Comparison of ENCODE assay signal across 21 cellular contexts in the genomic region with DNA sequence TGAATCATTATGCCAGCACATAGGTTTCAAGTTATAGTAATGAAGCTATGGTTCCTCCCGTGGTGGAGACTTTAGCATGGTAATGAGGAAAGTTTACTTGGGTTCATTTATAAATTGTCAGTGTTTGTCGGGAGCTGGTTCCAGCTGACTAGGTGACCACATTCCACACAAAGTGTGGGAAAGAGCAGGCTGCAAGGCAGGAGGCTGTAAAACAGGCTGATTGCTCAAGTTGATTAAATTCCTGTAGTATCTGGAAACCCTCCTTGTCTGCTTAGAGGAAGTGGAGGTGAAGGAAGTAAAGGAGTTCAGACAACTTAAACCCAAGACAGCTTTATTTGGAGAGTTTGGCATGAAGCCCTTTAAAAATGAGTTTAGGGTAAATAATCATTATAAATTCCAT.
DNase-seq lines count a peak whose midpoint lies in the region; ATAC-seq, FAIRE-seq and TF ChIP-seq lines count a peak whose summit lies in the region.
"Had no signal": no experiment of that assay in that cellular context is flagged by ENCODE, and none has a peak within 500 bp of the region (broad histone marks: within the 10 kb centered on the region; RNA-seq: fewer than 3 reads in every experiment).

No MANE protein-coding gene starts in this region.

- H3K4me3 ChIP-seq in astrocyte (ENCODE audit: insufficient read depth, low read depth, low read length) (no peak overlapping the region), left lung (no peak overlapping the region)
- H3K4me3 ChIP-seq: A549, gastroesophageal sphincter had no signal

- H3K4me3 Mint-ChIP-seq in astrocyte (ENCODE audit: unreplicated experiment), result no peak overlapping the region
- no peak overlapping the region for H3K4me3 Mint-ChIP-seq in activated T-cell treated with anti-CD3 and anti-CD28 coated beads, Interleukin-2, amount 50 U/mL, for 4 hours
- H3K4me3 Mint-ChIP-seq in activated T-helper 1 cell treated with anti-CD3 and anti-CD28 coated beads, Interleukin-12 subunit alpha, Interleukin-12 subunit beta, Interleukin-2, Interleukin-4 antibody, amounts not matched to agents 30 ng/mL and 10 ng/mL and 1 ng/mL, durations not matched to agents 14 hours and 24 hours and 36 hours, result no peak overlapping the region
- H3K4me3 Mint-ChIP-seq: activated naive CD4-positive, alpha-beta T cell treated with anti-CD3 and anti-CD28 coated beads, Interleukin-2, amount 50 U/mL, for 24 hours; CD4-positive, alpha-beta memory T cell; natural killer cell had no signal

- H3K36me3 Mint-ChIP-seq in astrocyte (ENCODE audit: low read depth, unreplicated experiment), result no peaks in the 10 kb centered on the region
- peaks cover 2% of the 10 kb centered on the region for H3K36me3 Mint-ChIP-seq in activated T-cell treated with anti-CD3 and anti-CD28 coated beads, Interleukin-2, amount 50 U/mL, for 4 hours (ENCODE audit: insufficient read depth)
- H3K36me3 Mint-ChIP-seq in activated T-helper 1 cell treated with anti-CD3 and anti-CD28 coated beads, Interleukin-12 subunit alpha, Interleukin-12 subunit beta, Interleukin-2, Interleukin-4 antibody, amounts not matched to agents 30 ng/mL and 10 ng/mL and 1 ng/mL, durations not matched to agents 14 hours and 24 hours and 36 hours (ENCODE audit: low read depth), result no peaks in the 10 kb centered on the region
- H3K36me3 Mint-ChIP-seq: activated naive CD4-positive, alpha-beta T cell treated with anti-CD3 and anti-CD28 coated beads, Interleukin-2, amount 50 U/mL, for 24 hours; natural killer cell had no signal

- intact Hi-C loops in left lung (cut with DNase I), result no loop called here
- intact Hi-C loops in Right ventricle myocardium superior (cut with DNase I), result no loop called here
- intact Hi-C loops in activated T-helper 1 cell treated with anti-CD3 and anti-CD28 coated beads, Interleukin-12 subunit alpha, Interleukin-12 subunit beta, Interleukin-2, Interleukin-4 antibody, amounts not matched to agents 30 ng/mL and 10 ng/mL and 1 ng/mL, durations not matched to agents 14 hours and 24 hours and 36 hours (cut with micrococcal nuclease), result no loop called here

- no peaks in the 10 kb centered on the region for H4K20me1 ChIP-seq in astrocyte (ENCODE audit: insufficient read depth, low read length)

- ATAC-seq in left lung, result peak; percentile 68
- ATAC-seq in activated T-cell treated with anti-CD3 and anti-CD28 coated beads, Interleukin-2, amount 50 U/mL, for 4 hours, result no peak
- ATAC-seq in Right ventricle myocardium superior (ENCODE audit: poor library complexity), result no peak
- ATAC-seq: A549, gastroesophageal sphincter, natural killer cell had no signal

- no peaks in the 10 kb centered on the region for H3K27me3 Mint-ChIP-seq in astrocyte (ENCODE audit: low read depth, unreplicated experiment)
- H3K27me3 Mint-ChIP-seq in activated T-cell treated with anti-CD3 and anti-CD28 coated beads, Interleukin-2, amount 50 U/mL, for 4 hours (ENCODE audit: low read depth), result no peaks in the 10 kb centered on the region
- no peaks in the 10 kb centered on the region for H3K27me3 Mint-ChIP-seq in activated T-helper 1 cell treated with anti-CD3 and anti-CD28 coated beads, Interleukin-12 subunit alpha, Interleukin-12 subunit beta, Interleukin-2, Interleukin-4 antibody, amounts not matched to agents 30 ng/mL and 10 ng/mL and 1 ng/mL, durations not matched to agents 14 hours and 24 hours and 36 hours (ENCODE audit: insufficient read depth)
- H3K27me3 Mint-ChIP-seq: activated naive CD4-positive, alpha-beta T cell treated with anti-CD3 and anti-CD28 coated beads, Interleukin-2, amount 50 U/mL, for 24 hours; CD4-positive, alpha-beta memory T cell had no signal

- H3K27ac ChIP-seq in astrocyte (ENCODE audit: low read depth, low read length) (no peak overlapping the region), left lung (no peak overlapping the region)
- H3K27ac ChIP-seq: A549, gastroesophageal sphincter had no signal

- H3K9me3 ChIP-seq in astrocyte (ENCODE audit: insufficient read depth, low read depth, low read length) (no peaks in the 10 kb centered on the region), left lung (no peaks in the 10 kb centered on the region)
- H3K9me3 ChIP-seq: A549, gastroesophageal sphincter had no signal

- TF ChIP-seq CTCF in astrocyte (IDR thresholded peaks at IDR 0.05; ENCODE audit: insufficient read depth, low read depth, low read length), result no peak
- no peak for TF ChIP-seq CTCF in left lung (IDR thresholded peaks at IDR 0.05)

- no peak overlapping the region for H3K9ac ChIP-seq in astrocyte (ENCODE audit: low read length)

- DNase-seq in SKM-1 treated with dmso at 0.1 percent for 144 hours (lab: John Stamatoyannopoulos, UW; ENCODE audit: unreplicated experiment), result peak; percentile 1
- DNase-seq in SKM-1 (lab: John Stamatoyannopoulos, UW; ENCODE audit: unreplicated experiment), result no peak
- peak; percentile 0 for DNase-seq in astrocyte (ENCODE audit: low read depth)
- DNase-seq in left lung, result no peak
- no peak for DNase-seq in occipital lobe (lab: John Stamatoyannopoulos, UW)
- no peak for DNase-seq in activated T-cell treated with anti-CD3 and anti-CD28 coated beads, Interleukin-2, amount 50 U/mL, for 4 hours
- no peak for DNase-seq in Right ventricle myocardium superior
- DNase-seq in activated T-helper 1 cell treated with anti-CD3 and anti-CD28 coated beads, Interleukin-12 subunit alpha, Interleukin-12 subunit beta, Interleukin-2, Interleukin-4 antibody, amounts not matched to agents 30 ng/mL and 10 ng/mL and 1 ng/mL, durations not matched to agents 14 hours and 24 hours and 36 hours (ENCODE audit: low spot score), result no peak
- DNase-seq: activated CD4-positive, CD25-positive, alpha-beta regulatory T cell; activated CD8-positive, alpha-beta memory T cell treated with anti-CD3 and anti-CD28 coated beads, Interleukin-2, amount 50 U/mL, for 4 hours; CD4-positive, alpha-beta memory T cell; central memory CD4-positive, alpha-beta T cell; Karpas-422; natural killer cell; NCI-H2029 treated with DMSO at 0.1 percent for 48 hours; SHP77 treated with DMSO at 0.1 percent for 48 hours; stimulated activated naive CD4-positive, alpha-beta T cell had no signal

- no peaks in the 10 kb centered on the region for H3K9me3 Mint-ChIP-seq in astrocyte (ENCODE audit: unreplicated experiment)
- H3K9me3 Mint-ChIP-seq in activated T-cell treated with anti-CD3 and anti-CD28 coated beads, Interleukin-2, amount 50 U/mL, for 4 hours, result no peaks in the 10 kb centered on the region
- no peaks in the 10 kb centered on the region for H3K9me3 Mint-ChIP-seq in activated T-helper 1 cell treated with anti-CD3 and anti-CD28 coated beads, Interleukin-12 subunit alpha, Interleukin-12 subunit beta, Interleukin-2, Interleukin-4 antibody, amounts not matched to agents 30 ng/mL and 10 ng/mL and 1 ng/mL, durations not matched to agents 14 hours and 24 hours and 36 hours
- H3K9me3 Mint-ChIP-seq: activated naive CD4-positive, alpha-beta T cell treated with anti-CD3 and anti-CD28 coated beads, Interleukin-2, amount 50 U/mL, for 24 hours; natural killer cell had no signal

- H3K27me3 ChIP-seq in astrocyte (ENCODE audit: insufficient read depth, low read length) (no peaks in the 10 kb centered on the region), left lung (no peaks in the 10 kb centered on the region)
- H3K27me3 ChIP-seq: gastroesophageal sphincter had no signal

- H3K27ac Mint-ChIP-seq in astrocyte (ENCODE audit: unreplicated experiment), result peak overlapping the region; percentile 55
- no peak overlapping the region for H3K27ac Mint-ChIP-seq in activated T-helper 1 cell treated with anti-CD3 and anti-CD28 coated beads, Interleukin-12 subunit alpha, Interleukin-12 subunit beta, Interleukin-2, Interleukin-4 antibody, amounts not matched to agents 30 ng/mL and 10 ng/mL and 1 ng/mL, durations not matched to agents 14 hours and 24 hours and 36 hours
- H3K27ac Mint-ChIP-seq: activated naive CD4-positive, alpha-beta T cell treated with anti-CD3 and anti-CD28 coated beads, Interleukin-2, amount 50 U/mL, for 24 hours; CD4-positive, alpha-beta memory T cell; natural killer cell had no signal

- no peaks in the 10 kb centered on the region for H3K36me3 ChIP-seq in astrocyte (ENCODE audit: insufficient read depth, low read length)
- H3K36me3 ChIP-seq in left lung, result no peaks in the 10 kb centered on the region
- H3K36me3 ChIP-seq: gastroesophageal sphincter had no signal

- H3K4me2 ChIP-seq in astrocyte (ENCODE audit: low read length), result no peak overlapping the region
- H3K4me2 ChIP-seq: A549 had no signal

- H3K79me2 ChIP-seq in astrocyte (ENCODE audit: insufficient read depth, low read length), result no peaks in the 10 kb centered on the region

- H3K4me1 ChIP-seq in astrocyte (ENCODE audit: insufficient read depth, low read length) (no peaks in the 10 kb centered on the region), left lung (no peaks in the 10 kb centered on the region)
- H3K4me1 ChIP-seq: A549, gastroesophageal sphincter had no signal

- no peak for FAIRE-seq in astrocyte (lab: Jason Lieb, UNC)
- FAIRE-seq: A549, GM18507 had no signal

- no peak overlapping the region for H2AFZ ChIP-seq in astrocyte (ENCODE audit: low read depth, low read length)

- H3K4me1 Mint-ChIP-seq in astrocyte (ENCODE audit: low read depth, unreplicated experiment), result peaks cover 6% of the 10 kb centered on the region
- no peaks in the 10 kb centered on the region for H3K4me1 Mint-ChIP-seq in activated T-cell treated with anti-CD3 and anti-CD28 coated beads, Interleukin-2, amount 50 U/mL, for 4 hours (ENCODE audit: low read depth)
- H3K4me1 Mint-ChIP-seq in activated T-helper 1 cell treated with anti-CD3 and anti-CD28 coated beads, Interleukin-12 subunit alpha, Interleukin-12 subunit beta, Interleukin-2, Interleukin-4 antibody, amounts not matched to agents 30 ng/mL and 10 ng/mL and 1 ng/mL, durations not matched to agents 14 hours and 24 hours and 36 hours (ENCODE audit: low read depth), result no peaks in the 10 kb centered on the region
- H3K4me1 Mint-ChIP-seq: activated naive CD4-positive, alpha-beta T cell treated with anti-CD3 and anti-CD28 coated beads, Interleukin-2, amount 50 U/mL, for 24 hours; CD4-positive, alpha-beta memory T cell; natural killer cell had no signal

Comparison
In these comparisons a context has a peak if more than half of its experiments do, and no peak if none do; other contexts are left out.
1. DNase-seq: peak in SKM-1 treated with dmso at 0.1 percent for 144 hours (single experiment) and astrocyte (single experiment); none in SKM-1 (single experiment), left lung (0 of 2), occipital lobe (single experiment), activated T-cell treated with anti-CD3 and anti-CD28 coated beads, Interleukin-2, amount 50 U/mL, for 4 hours (single experiment), Right ventricle myocardium superior (single experiment) and activated T-helper 1 cell treated with anti-CD3 and anti-CD28 coated beads, Interleukin-12 subunit alpha, Interleukin-12 subunit beta, Interleukin-2, Interleukin-4 antibody, amounts not matched to agents 30 ng/mL and 10 ng/mL and 1 ng/mL, durations not matched to agents 14 hours and 24 hours and 36 hours (single experiment).